In genomic region chr16:20429499-20429898, GRCh38 we compare ENCODE assay signal across 5 cellular contexts. TPM values are rescaled to one million over a fixed set of nuclear protein-coding genes. Genes with fewer than 3 reads are reported as not detected.
"Had no signal": no experiment of that assay in that cellular context is flagged by ENCODE, and none has a peak within 500 bp of the region (broad histone marks: within the 10 kb centered on the region; RNA-seq: fewer than 3 reads in every experiment).

No MANE protein-coding gene starts in this region.

RNA-seq across cellular contexts. Expression of gene ACSM5, which starts 20.2 kb away (rescaled TPM):
- total RNA-seq: HT-29, HT1080, IMR-90, K562 had no signal
- polyA plus RNA-seq: IgD-negative memory B cell, IMR-90, K562 had no signal

RNA-seq across cellular contexts. Expression of gene ACSM2A, which starts 21.8 kb away (rescaled TPM):
- total RNA-seq: HT-29, HT1080, IMR-90 had no signal
- polyA plus RNA-seq: IgD-negative memory B cell, IMR-90, K562 had no signal

RNA-seq across cellular contexts. Expression of gene PDILT, which starts 25.0 kb away (rescaled TPM):
- total RNA-seq: HT-29, HT1080, IMR-90, K562 had no signal
- polyA plus RNA-seq: IgD-negative memory B cell, IMR-90, K562 had no signal
